Comparison of ENCODE assay signal across 30 cellular contexts in the genomic region with DNA sequence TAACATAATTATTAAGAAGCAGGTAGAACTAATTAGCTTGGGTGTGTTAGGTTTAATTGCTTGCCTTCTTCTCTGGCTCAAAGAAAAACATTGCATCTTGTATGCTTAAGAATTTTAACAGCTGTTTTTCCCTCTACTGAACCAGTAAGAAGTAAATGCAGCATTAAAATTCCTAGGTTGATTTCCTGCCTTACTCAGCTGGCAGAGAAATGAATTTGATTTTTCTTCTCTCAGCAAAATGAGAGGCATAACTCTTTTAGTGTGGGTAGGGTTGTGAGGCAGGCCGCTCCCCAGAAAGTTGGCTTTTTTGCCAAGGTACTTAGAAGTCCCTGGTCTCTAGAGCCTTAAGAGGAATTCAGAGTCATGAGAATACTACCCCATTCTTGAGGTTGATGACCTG.
"Had no signal": no experiment of that assay in that cellular context is flagged by ENCODE, and none has a peak within 500 bp of the region (broad histone marks: within the 10 kb centered on the region; RNA-seq: fewer than 3 reads in every experiment).

No MANE protein-coding gene starts in this region.

- H3K9me3 ChIP-seq: ascending aorta, body of pancreas, Peyer's patch had no signal

- H3K36me3 ChIP-seq: Peyer's patch had no signal

- H3K27me3 ChIP-seq: ascending aorta, body of pancreas, Peyer's patch had no signal

- H3K4me1 ChIP-seq: body of pancreas, Peyer's patch had no signal

- H3K4me3 ChIP-seq: ascending aorta, body of pancreas, Peyer's patch had no signal

- FAIRE-seq: bronchial epithelial cell had no signal

- DNase-seq: activated B cell treated with CpG ODN at 0.5 μM for 24 hours; activated CD4-positive, alpha-beta T cell treated with anti-CD3 and anti-CD28 coated beads for 1 hour; activated CD4-positive, alpha-beta T cell treated with anti-CD3 and anti-CD28 coated beads, Interleukin-2, amount 10 ng/mL, durations not matched to agents 24 days and 14 days; activated CD4-positive, alpha-beta T cell treated with anti-CD3 and anti-CD28 coated beads, Interleukin-2, amount 50 U/mL, for 48 hours; activated CD8-positive, alpha-beta memory T cell treated with anti-CD3 and anti-CD28 coated beads, Interleukin-2, amount 10 ng/mL, durations not matched to agents 7 days and 5 days; activated effector memory CD4-positive, alpha-beta T cell treated with anti-CD3 and anti-CD28 coated beads, Interleukin-2, amount 50 U/mL, for 16 hours; activated naive CD4-positive, alpha-beta T cell treated with Interleukin-2 at 50 U/mL for 16 hours; activated naive CD8-positive, alpha-beta T cell treated with anti-CD3 and anti-CD28 coated beads, Interleukin-2, amount 50 U/mL, for 24 hours; activated T-cell treated with anti-CD3 and anti-CD28 coated beads, Interleukin-2, amount 50 U/mL, for 4 hours; amniotic stem cell; body of pancreas; central memory CD4-positive, alpha-beta T cell; Kasumi-1; KBM-7; NCI-H1048; NCI-H1417; NCI-H1930; NCI-H2171; NCI-H2227 treated with DMSO at 0.1 percent for 48 hours; NCI-H446 treated with DMSO at 0.1 percent for 48 hours; NCI-H524 treated with DMSO at 0.1 percent for 48 hours; NCI-H774; OCI-M1; Peyer's patch; SHP77 treated with DMSO at 0.1 percent for 48 hours; T-helper 17 cell; T-helper 9 cell had no signal

- ATAC-seq: activated CD8-positive, alpha-beta memory T cell treated with anti-CD3 and anti-CD28 coated beads, Interleukin-2, amount 10 ng/mL, durations not matched to agents 7 days and 5 days; activated naive CD4-positive, alpha-beta T cell treated with anti-CD3 and anti-CD28 coated beads, Interleukin-2, amount 50 U/mL, for 72 hours; activated naive CD8-positive, alpha-beta T cell treated with anti-CD3 and anti-CD28 coated beads, Interleukin-2, amount 50 U/mL, for 24 hours; activated T-cell treated with anti-CD3 and anti-CD28 coated beads, Interleukin-2, amount 50 U/mL, for 4 hours; body of pancreas; T-helper 17 cell had no signal

- H3K27ac ChIP-seq: body of pancreas, Peyer's patch had no signal
